Comparison of ENCODE assay signal across 1 cellular context in the genomic region with DNA sequence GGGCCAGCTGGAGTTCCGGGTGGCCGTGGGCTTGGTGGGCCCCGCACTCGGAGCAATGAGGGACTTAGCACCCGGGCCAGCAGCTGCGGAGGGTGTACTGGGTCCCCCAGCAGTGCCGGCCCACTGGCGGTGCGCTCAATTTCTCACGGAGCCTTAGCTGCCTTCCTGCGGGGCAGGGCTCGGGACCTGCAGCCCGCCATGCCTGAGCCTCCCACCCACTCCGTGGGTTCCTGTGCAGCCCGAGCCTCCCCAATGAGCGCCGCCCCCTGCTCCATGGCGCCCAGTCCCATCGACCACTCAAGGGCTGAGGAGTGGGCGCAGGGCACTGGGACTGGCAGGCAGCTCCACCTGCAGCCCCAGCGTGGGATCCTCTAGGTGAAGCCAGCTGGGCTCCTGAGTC. TPM values are rescaled to one million over a fixed set of nuclear protein-coding genes. Genes with fewer than 3 reads are reported as not detected.
"Had no signal": no experiment of that assay in that cellular context is flagged by ENCODE, and none has a peak within 500 bp of the region (broad histone marks: within the 10 kb centered on the region; RNA-seq: fewer than 3 reads in every experiment).

No MANE protein-coding gene starts in this region.

RNA-seq across cellular contexts. Expression of a gene that starts 7.7 kb away (rescaled TPM):
- total RNA-seq: H4 had no signal
